ENCODE assay signal across 18 cellular contexts in the genomic region with DNA sequence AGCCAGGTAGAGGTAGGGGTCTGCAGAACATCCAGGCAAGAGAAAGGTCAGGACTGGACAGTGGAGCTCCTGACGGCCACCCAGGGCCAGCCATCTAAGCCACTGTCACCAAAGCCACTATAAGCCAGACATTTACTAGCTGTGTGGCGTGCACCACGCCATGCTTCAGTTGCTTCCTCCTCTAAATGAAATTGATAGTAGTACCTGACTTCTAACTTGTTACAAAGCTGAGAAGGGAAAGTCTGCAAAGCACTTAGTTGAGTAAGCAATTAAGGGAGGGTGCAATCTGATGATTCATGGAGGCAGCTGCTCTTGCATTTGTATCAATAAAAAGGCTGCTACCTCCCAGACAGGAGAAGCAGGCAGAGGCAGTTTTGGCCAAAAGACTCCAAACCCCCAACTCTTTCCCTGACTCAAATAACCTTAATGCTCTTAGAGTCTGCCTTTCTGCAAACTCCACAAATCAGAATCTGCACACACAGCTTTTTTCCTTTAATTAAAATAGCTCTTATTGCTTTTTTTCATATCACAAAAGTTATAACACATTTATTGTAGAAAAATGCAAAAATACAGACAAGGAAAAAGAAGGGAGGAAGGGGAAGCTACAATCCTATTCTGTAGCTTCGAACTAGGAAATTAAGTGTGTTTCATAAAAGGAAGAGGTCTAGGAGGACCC. TPM values are rescaled to one million over a fixed set of nuclear protein-coding genes. Genes with fewer than 3 reads are reported as not detected.
A peak's percentile ranks its signal among the peaks of the same experiment; 100 is the strongest.
DNase-seq lines count a peak whose midpoint lies in the region; FAIRE-seq and TF ChIP-seq lines count a peak whose summit lies in the region.
"Had no signal": no experiment of that assay in that cellular context is flagged by ENCODE, and none has a peak within 500 bp of the region (broad histone marks: within the 10 kb centered on the region; RNA-seq: fewer than 3 reads in every experiment).

No MANE protein-coding gene starts in this region.

- no peak for TF ChIP-seq CTCF in OCI-LY7 (conservative IDR thresholded peaks at IDR 0.05; ENCODE audit: low read length)
- no peak for TF ChIP-seq CTCF in kidney (IDR thresholded peaks at IDR 0.05; ENCODE audit: borderline replicate concordance, extremely low read depth, insufficient read depth)

- H3K9ac ChIP-seq in kidney (ENCODE audit: low read length in 2 of 2) = no peak overlapping the region
- H3K9ac ChIP-seq: SK-N-SH had no signal

- H2AFZ ChIP-seq in OCI-LY7 (ENCODE audit: low read length) = peak overlapping the region; percentile 49

- peak; percentile 12 for DNase-seq in NCI-H748 (lab: John Stamatoyannopoulos, UW; ENCODE audit: unreplicated experiment)
- no peak for DNase-seq in NCI-H748 treated with DMSO at 0.1 percent for 48 hours (lab: John Stamatoyannopoulos, UW)
- DNase-seq in NCI-H1105 treated with DMSO at 0.1 percent for 48 hours (lab: John Stamatoyannopoulos, UW) = peak; percentile 48
- no peak for DNase-seq in OCI-LY7 (ENCODE audit: low spot score)
- peak; percentile 6 for DNase-seq in kidney
- DNase-seq in NCI-H2029 treated with DMSO at 0.1 percent for 48 hours (lab: John Stamatoyannopoulos, UW) = no peak
- no peak for DNase-seq in glomerular visceral epithelial cell (ENCODE audit: extremely low spot score)
- no peak for DNase-seq in GM19240 (ENCODE audit: insufficient read length, low spot score)
- DNase-seq: ACHN; activated CD4-positive, CD25-positive, alpha-beta regulatory T cell treated with anti-CD3 and anti-CD28 coated beads, Interleukin-2, amount 50 U/mL, for 72 hours; body of pancreas; DND-41; effector memory CD4-positive, alpha-beta T cell; H7; NCI-H226; SK-N-SH; uterus had no signal

- no peak for FAIRE-seq in kidney (lab: Jason Lieb, UNC)

- BruUV-seq in OCI-LY7 (replicated peaks; lab: Mats Ljungman, UMichigan) = no TSS peak

- no peak overlapping the region for H3K27ac ChIP-seq in OCI-LY7 (ENCODE audit: low read depth, low read length, poor library complexity, severe bottlenecking)
- no peak overlapping the region for H3K27ac ChIP-seq in kidney (ENCODE audit: low read depth in 2 of 2, low read length in 2 of 2)
- H3K27ac ChIP-seq: body of pancreas, neutrophil, uterus had no signal

- POLR2A ChIA-PET in OCI-LY7 (lab: Charles Lee) = no interaction called here

- no peaks in the 10 kb centered on the region for H4K20me1 ChIP-seq in OCI-LY7 (ENCODE audit: insufficient read depth, low read length)

- H3K4me2 ChIP-seq in OCI-LY7 (ENCODE audit: low read length) = no peak overlapping the region
- H3K4me2 ChIP-seq: SK-N-SH had no signal

- CTCF ChIA-PET in OCI-LY7 (lab: Charles Lee; ENCODE audit: unreplicated experiment) = interaction anchor here (0.6 kb wide), 1 partner anchor 494 kb away, joined by 3 read pairs; no protein-coding TSS in a partner anchor

- intact Hi-C loops in OCI-LY7 (cut with micrococcal nuclease; ENCODE audit: unreplicated experiment) (no loop called here), kidney (cut with DNase I) (no loop called here)

- no peaks in the 10 kb centered on the region for H3K36me3 ChIP-seq in OCI-LY7 (ENCODE audit: insufficient read depth, low read length)
- no peaks in the 10 kb centered on the region for H3K36me3 ChIP-seq in kidney (ENCODE audit: control insufficient read depth in 1 of 2, insufficient read depth in 2 of 2, low read length in 2 of 2)
- H3K36me3 ChIP-seq: neutrophil, uterus had no signal

- H3K4me1 ChIP-seq in OCI-LY7 (ENCODE audit: insufficient read depth, low read length, poor library complexity, severe bottlenecking) (peaks cover 54% of the 10 kb centered on the region), kidney (ENCODE audit: control insufficient read depth in 1 of 2, insufficient read depth in 1 of 2, low read depth in 1 of 2, low read length in 2 of 2) (peaks cover 0 to 2% of the 10 kb centered on the region in 2 donors)

- no peaks in the 10 kb centered on the region for H3K9me3 ChIP-seq in OCI-LY7 (ENCODE audit: low read length)
- H3K9me3 ChIP-seq in kidney (ENCODE audit: control insufficient read depth in 1 of 2, low read length in 2 of 2) = no peaks in the 10 kb centered on the region
- H3K9me3 ChIP-seq: body of pancreas, neutrophil, SK-N-SH, uterus had no signal

- H3K79me2 ChIP-seq in OCI-LY7 (ENCODE audit: insufficient read depth, low read depth, low read length) = no peaks in the 10 kb centered on the region

- H3K9me2 ChIP-seq in OCI-LY7 (ENCODE audit: insufficient read depth, low read length) = no peaks in the 10 kb centered on the region
- H3K9me2 ChIP-seq: SK-N-SH had no signal

- no peak overlapping the region for H3K4me3 ChIP-seq in OCI-LY7 (ENCODE audit: low read depth, low read length, poor library complexity, severe bottlenecking)
- no peak overlapping the region for H3K4me3 ChIP-seq in kidney (ENCODE audit: low read length in 2 of 2)
- H3K4me3 ChIP-seq: body of pancreas, uterus had no signal

RNA-seq across cellular contexts. Expression of a gene that starts 19.2 kb away (rescaled TPM):
- 114 and 118 TPM in 2 replicates for total RNA-seq in OCI-LY7 (2014; rRNA removed; shearing (Covaris generic))
- 243 and 277 TPM in 2 replicates for total RNA-seq in OCI-LY7 (2022)
- 79.7 TPM for total RNA-seq in kidney
- 15.5 TPM for polyA plus RNA-seq in kidney (ENCODE audit: insufficient read depth, low read depth, low replicate concordance)

Comparison
In these comparisons a context has a peak if more than half of its experiments do, and no peak if none do; other contexts are left out.
1. DNase-seq: peak in NCI-H748 (single experiment), NCI-H1105 treated with DMSO at 0.1 percent for 48 hours (single experiment) and kidney (single experiment); none in NCI-H748 treated with DMSO at 0.1 percent for 48 hours (single experiment), OCI-LY7 (single experiment), NCI-H2029 treated with DMSO at 0.1 percent for 48 hours (single experiment), glomerular visceral epithelial cell (single experiment) and GM19240 (single experiment).